34 cellular contexts compared by ENCODE assay signal in genomic region chr6:40512340-40512739, GRCh38.
"Had no signal": no experiment of that assay in that cellular context is flagged by ENCODE, and none has a peak within 500 bp of the region (broad histone marks: within the 10 kb centered on the region; RNA-seq: fewer than 3 reads in every experiment).

No MANE protein-coding gene starts in this region.

- H3K27ac ChIP-seq: adrenal gland, body of pancreas, epithelial cell of prostate, esophagus squamous epithelium, gastroesophageal sphincter, heart right ventricle, hepatocyte, WERI-Rb-1 had no signal

- H3K4me1 ChIP-seq: body of pancreas, esophagus squamous epithelium had no signal

- H3K27me3 Mint-ChIP-seq: activated B cell treated with CpG ODN at 0.5 μM for 24 hours; activated CD4-positive, alpha-beta memory T cell treated with anti-CD3 and anti-CD28 coated beads for 36 hours; activated CD4-positive, alpha-beta T cell treated with anti-CD3 and anti-CD28 coated beads for 36 hours; activated naive CD4-positive, alpha-beta T cell treated with anti-CD3 and anti-CD28 coated beads, Interleukin-2, amount 50 U/mL, for 24 hours; activated naive CD8-positive, alpha-beta T cell treated with anti-CD3 and anti-CD28 coated beads for 36 hours had no signal

- H3K9me3 ChIP-seq: adrenal gland, body of pancreas, esophagus squamous epithelium, gastroesophageal sphincter, heart right ventricle had no signal

- H3K27me3 ChIP-seq: adrenal gland, body of pancreas, gastroesophageal sphincter, hepatocyte had no signal

- H3K9me3 Mint-ChIP-seq: activated B cell treated with CpG ODN at 0.5 μM for 24 hours; activated CD4-positive, alpha-beta memory T cell treated with anti-CD3 and anti-CD28 coated beads for 36 hours; activated CD4-positive, alpha-beta T cell treated with anti-CD3 and anti-CD28 coated beads, Interleukin-2, amount 10 ng/mL, durations not matched to agents 24 days and 14 days; activated naive CD4-positive, alpha-beta T cell treated with anti-CD3 and anti-CD28 coated beads for 36 hours; activated naive CD4-positive, alpha-beta T cell treated with anti-CD3 and anti-CD28 coated beads, Interleukin-2, amount 50 U/mL, for 24 hours; activated naive CD8-positive, alpha-beta T cell treated with anti-CD3 and anti-CD28 coated beads for 36 hours; activated naive CD8-positive, alpha-beta T cell treated with anti-CD3 and anti-CD28 coated beads, Interleukin-2, amount 50 U/mL, for 24 hours; activated T-helper 1 cell treated with anti-CD3 and anti-CD28 coated beads, Interleukin-12 subunit alpha, Interleukin-12 subunit beta, Interleukin-2, Interleukin-4 antibody, amounts not matched to agents 30 ng/mL and 10 ng/mL and 1 ng/mL, durations not matched to agents 14 hours and 24 hours and 36 hours; activated T-helper 2 cell treated with anti-CD3 and anti-CD28 coated beads, Interferon-gamma antibody, Interleukin-2, Interleukin-4, amounts not matched to agents 10 μg/mL and 5 μg/mL and 100 μg/mL, durations not matched to agents 14 hours and 24 hours and 36 hours; effector memory CD8-positive, alpha-beta T cell; T-helper 2 cell treated with Interferon-gamma antibody and Interleukin-4, amounts not matched to agents 5 μg/mL and 100 μg/mL, for 36 hours had no signal

- H3K4me3 Mint-ChIP-seq: activated B cell treated with CpG ODN at 0.5 μM for 24 hours; activated CD4-positive, alpha-beta memory T cell treated with anti-CD3 and anti-CD28 coated beads for 36 hours; activated CD4-positive, alpha-beta T cell treated with anti-CD3 and anti-CD28 coated beads for 36 hours; activated CD4-positive, alpha-beta T cell treated with anti-CD3 and anti-CD28 coated beads, Interleukin-2, amount 10 ng/mL, durations not matched to agents 24 days and 14 days; activated CD8-positive, alpha-beta memory T cell treated with anti-CD3 and anti-CD28 coated beads, Interleukin-2, amount 10 ng/mL, durations not matched to agents 7 days and 5 days; activated CD8-positive, alpha-beta T cell treated with anti-CD3 and anti-CD28 coated beads, Interleukin-2, amount 10 ng/mL, durations not matched to agents 7 days and 5 days; activated naive CD4-positive, alpha-beta T cell treated with anti-CD3 and anti-CD28 coated beads for 36 hours; activated naive CD4-positive, alpha-beta T cell treated with anti-CD3 and anti-CD28 coated beads, Interleukin-2, amount 50 U/mL, for 24 hours; activated naive CD8-positive, alpha-beta T cell treated with anti-CD3 and anti-CD28 coated beads for 36 hours; activated naive CD8-positive, alpha-beta T cell treated with anti-CD3 and anti-CD28 coated beads, Interleukin-2, amount 50 U/mL, for 24 hours; activated T-helper 1 cell treated with anti-CD3 and anti-CD28 coated beads, Interleukin-12 subunit alpha, Interleukin-12 subunit beta, Interleukin-2, Interleukin-4 antibody, amounts not matched to agents 30 ng/mL and 10 ng/mL and 1 ng/mL, durations not matched to agents 14 hours and 24 hours and 36 hours; effector memory CD8-positive, alpha-beta T cell; T-helper 2 cell treated with Interferon-gamma antibody and Interleukin-4, amounts not matched to agents 5 μg/mL and 100 μg/mL, for 36 hours had no signal

- H3K27ac Mint-ChIP-seq: activated B cell treated with CpG ODN at 0.5 μM for 24 hours; activated CD4-positive, alpha-beta memory T cell treated with anti-CD3 and anti-CD28 coated beads for 36 hours; activated CD4-positive, alpha-beta T cell treated with anti-CD3 and anti-CD28 coated beads for 36 hours; activated CD4-positive, alpha-beta T cell treated with anti-CD3 and anti-CD28 coated beads, Interleukin-2, amount 10 ng/mL, durations not matched to agents 24 days and 14 days; activated CD8-positive, alpha-beta memory T cell treated with anti-CD3 and anti-CD28 coated beads, Interleukin-2, amount 10 ng/mL, durations not matched to agents 7 days and 5 days; activated CD8-positive, alpha-beta T cell treated with anti-CD3 and anti-CD28 coated beads, Interleukin-2, amount 10 ng/mL, durations not matched to agents 7 days and 5 days; activated naive CD4-positive, alpha-beta T cell treated with anti-CD3 and anti-CD28 coated beads for 36 hours; activated naive CD4-positive, alpha-beta T cell treated with anti-CD3 and anti-CD28 coated beads, Interleukin-2, amount 50 U/mL, for 24 hours; activated naive CD8-positive, alpha-beta T cell treated with anti-CD3 and anti-CD28 coated beads for 36 hours; activated naive CD8-positive, alpha-beta T cell treated with anti-CD3 and anti-CD28 coated beads, Interleukin-2, amount 50 U/mL, for 24 hours; activated T-helper 1 cell treated with anti-CD3 and anti-CD28 coated beads, Interleukin-12 subunit alpha, Interleukin-12 subunit beta, Interleukin-2, Interleukin-4 antibody, amounts not matched to agents 30 ng/mL and 10 ng/mL and 1 ng/mL, durations not matched to agents 14 hours and 24 hours and 36 hours; activated T-helper 2 cell treated with anti-CD3 and anti-CD28 coated beads, Interferon-gamma antibody, Interleukin-2, Interleukin-4, amounts not matched to agents 10 μg/mL and 5 μg/mL and 100 μg/mL, durations not matched to agents 14 hours and 24 hours and 36 hours; T-helper 2 cell treated with Interferon-gamma antibody and Interleukin-4, amounts not matched to agents 5 μg/mL and 100 μg/mL, for 36 hours had no signal

- ATAC-seq: activated CD4-positive, alpha-beta T cell treated with anti-CD3 and anti-CD28 coated beads for 36 hours; activated CD4-positive, CD25-positive, alpha-beta regulatory T cell treated with anti-CD3 and anti-CD28 coated beads, Interleukin-2, amount 50 U/mL, for 24 hours; activated CD8-positive, alpha-beta memory T cell treated with anti-CD3 and anti-CD28 coated beads, Interleukin-2, amount 10 ng/mL, durations not matched to agents 7 days and 5 days; activated CD8-positive, alpha-beta T cell treated with anti-CD3 and anti-CD28 coated beads, Interleukin-2, amount 10 ng/mL, durations not matched to agents 7 days and 5 days; activated naive CD8-positive, alpha-beta T cell treated with anti-CD3 and anti-CD28 coated beads, Interleukin-2, amount 50 U/mL, for 24 hours; body of pancreas; effector memory CD8-positive, alpha-beta T cell; gastroesophageal sphincter; heart right ventricle had no signal

- H3K4me3 ChIP-seq: adrenal gland, body of pancreas, esophagus squamous epithelium, gastroesophageal sphincter, heart right ventricle, hepatocyte had no signal

- H3K4me1 Mint-ChIP-seq: activated B cell treated with CpG ODN at 0.5 μM for 24 hours; activated CD4-positive, alpha-beta T cell treated with anti-CD3 and anti-CD28 coated beads for 36 hours; activated naive CD8-positive, alpha-beta T cell treated with anti-CD3 and anti-CD28 coated beads for 36 hours had no signal

- H3K36me3 ChIP-seq: adrenal gland, esophagus squamous epithelium, gastroesophageal sphincter, heart right ventricle, WERI-Rb-1 had no signal

- DNase-seq: activated B cell treated with CpG ODN at 0.5 μM for 24 hours; activated CD4-positive, alpha-beta memory T cell treated with anti-CD3 and anti-CD28 coated beads for 36 hours; activated CD4-positive, alpha-beta T cell treated with anti-CD3 and anti-CD28 coated beads for 36 hours; activated CD4-positive, alpha-beta T cell treated with anti-CD3 and anti-CD28 coated beads, Interleukin-2, amount 10 ng/mL, durations not matched to agents 24 days and 14 days; activated CD8-positive, alpha-beta memory T cell treated with anti-CD3 and anti-CD28 coated beads, Interleukin-2, amount 10 ng/mL, durations not matched to agents 7 days and 5 days; activated CD8-positive, alpha-beta memory T cell treated with anti-CD3 and anti-CD28 coated beads, Interleukin-2, amount 50 U/mL, for 4 hours; activated CD8-positive, alpha-beta T cell treated with anti-CD3 and anti-CD28 coated beads, Interleukin-2, amount 10 ng/mL, durations not matched to agents 7 days and 5 days; activated effector memory CD4-positive, alpha-beta T cell treated with anti-CD3 and anti-CD28 coated beads, Interleukin-2, amount 50 U/mL, for 16 hours; activated naive CD4-positive, alpha-beta T cell treated with anti-CD3 and anti-CD28 coated beads for 36 hours; activated naive CD8-positive, alpha-beta T cell treated with anti-CD3 and anti-CD28 coated beads for 36 hours; activated naive CD8-positive, alpha-beta T cell treated with anti-CD3 and anti-CD28 coated beads, Interleukin-2, amount 50 U/mL, for 24 hours; activated T-cell treated with anti-CD3 and anti-CD28 coated beads, Interleukin-2, amount 50 U/mL, for 1 hour; activated T-cell treated with anti-CD3 and anti-CD28 coated beads, Interleukin-2, amount 50 U/mL, for 48 hours; adrenal gland; amygdala; aorta; body of pancreas; cortex of kidney; dermis blood vessel endothelial cell; effector CD4-positive, alpha-beta T cell; effector memory CD8-positive, alpha-beta T cell; esophagus squamous epithelium; foreskin melanocyte; heart right ventricle; T1000; WERI-Rb-1 had no signal

- H2AFZ ChIP-seq: hepatocyte had no signal

- H3K36me3 Mint-ChIP-seq: activated CD4-positive, alpha-beta memory T cell treated with anti-CD3 and anti-CD28 coated beads for 36 hours; activated CD8-positive, alpha-beta memory T cell treated with anti-CD3 and anti-CD28 coated beads, Interleukin-2, amount 10 ng/mL, durations not matched to agents 7 days and 5 days; activated naive CD4-positive, alpha-beta T cell treated with anti-CD3 and anti-CD28 coated beads, Interleukin-2, amount 50 U/mL, for 24 hours; activated naive CD8-positive, alpha-beta T cell treated with anti-CD3 and anti-CD28 coated beads for 36 hours had no signal

- H3K79me2 ChIP-seq: hepatocyte had no signal

- H3K4me2 ChIP-seq: hepatocyte had no signal
